Comparison of ENCODE assay signal across 1 cellular context in the genomic region with DNA sequence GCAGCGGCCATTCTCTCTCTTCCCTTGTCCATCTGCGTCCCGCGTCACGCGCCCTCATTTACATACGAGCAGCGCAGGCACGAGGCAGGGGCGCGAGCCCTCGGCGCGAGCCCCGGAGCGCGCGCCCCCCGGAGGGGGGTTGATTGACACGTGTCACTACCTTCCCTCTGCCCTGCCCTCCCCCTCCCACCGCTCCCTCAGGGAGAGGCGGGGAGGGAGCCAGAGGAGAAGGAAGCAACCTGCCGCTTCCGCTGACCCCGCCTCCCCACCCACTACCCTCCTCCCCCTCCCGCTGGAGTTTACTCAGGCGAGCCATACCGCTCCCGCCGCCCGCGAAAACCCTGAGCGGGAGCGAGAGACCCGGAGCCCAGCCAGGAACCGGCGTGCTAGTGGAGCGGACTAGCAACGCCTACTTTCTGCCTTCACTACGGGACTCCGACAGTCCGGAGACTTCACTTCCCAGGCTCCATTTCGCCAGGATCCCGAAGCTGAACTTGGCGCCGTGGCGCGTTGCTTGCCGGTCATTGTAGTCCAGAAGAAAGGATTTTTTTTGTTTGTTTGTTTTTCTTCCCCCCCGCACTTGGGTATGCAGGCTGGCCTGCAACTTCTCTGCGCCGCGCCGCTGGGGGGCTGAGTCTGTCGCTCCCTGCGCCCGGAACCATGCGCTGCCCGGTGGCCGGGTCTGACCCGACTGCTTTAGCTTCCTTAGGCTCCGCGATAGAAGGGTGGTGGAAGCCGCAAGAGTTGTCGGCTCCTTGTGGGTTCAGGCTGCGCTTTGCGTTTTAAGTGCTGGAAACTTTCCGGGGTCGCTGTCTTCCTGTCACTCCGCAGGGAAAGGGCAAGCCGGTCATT.
A peak's percentile ranks its signal among the peaks of the same experiment; 100 is the strongest.
TF ChIP-seq lines count a peak whose summit lies in the region.

A gene (minus strand): TSS at position 36 of the 852 bp plus-strand sequence. CDS start 4 bp downstream, at position 32.

TF ChIP-seq in HepG2, 621 proteins besides CTCF, POLR2A, EP300 and RAD21 (continued from another document and continues in another):
- TF ChIP-seq, protein P1, sequence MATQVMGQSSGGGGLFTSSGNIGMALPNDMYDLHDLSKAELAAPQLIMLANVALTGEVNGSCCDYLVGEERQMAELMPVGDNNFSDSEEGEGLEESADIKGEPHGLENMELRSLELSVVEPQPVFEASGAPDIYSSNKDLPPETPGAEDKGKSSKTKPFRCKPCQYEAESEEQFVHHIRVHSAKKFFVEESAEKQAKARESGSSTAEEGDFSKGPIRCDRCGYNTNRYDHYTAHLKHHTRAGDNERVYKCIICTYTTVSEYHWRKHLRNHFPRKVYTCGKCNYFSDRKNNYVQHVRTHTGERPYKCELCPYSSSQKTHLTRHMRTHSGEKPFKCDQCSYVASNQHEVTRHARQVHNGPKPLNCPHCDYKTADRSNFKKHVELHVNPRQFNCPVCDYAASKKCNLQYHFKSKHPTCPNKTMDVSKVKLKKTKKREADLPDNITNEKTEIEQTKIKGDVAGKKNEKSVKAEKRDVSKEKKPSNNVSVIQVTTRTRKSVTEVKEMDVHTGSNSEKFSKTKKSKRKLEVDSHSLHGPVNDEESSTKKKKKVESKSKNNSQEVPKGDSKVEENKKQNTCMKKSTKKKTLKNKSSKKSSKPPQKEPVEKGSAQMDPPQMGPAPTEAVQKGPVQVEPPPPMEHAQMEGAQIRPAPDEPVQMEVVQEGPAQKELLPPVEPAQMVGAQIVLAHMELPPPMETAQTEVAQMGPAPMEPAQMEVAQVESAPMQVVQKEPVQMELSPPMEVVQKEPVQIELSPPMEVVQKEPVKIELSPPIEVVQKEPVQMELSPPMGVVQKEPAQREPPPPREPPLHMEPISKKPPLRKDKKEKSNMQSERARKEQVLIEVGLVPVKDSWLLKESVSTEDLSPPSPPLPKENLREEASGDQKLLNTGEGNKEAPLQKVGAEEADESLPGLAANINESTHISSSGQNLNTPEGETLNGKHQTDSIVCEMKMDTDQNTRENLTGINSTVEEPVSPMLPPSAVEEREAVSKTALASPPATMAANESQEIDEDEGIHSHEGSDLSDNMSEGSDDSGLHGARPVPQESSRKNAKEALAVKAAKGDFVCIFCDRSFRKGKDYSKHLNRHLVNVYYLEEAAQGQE (IDR thresholded peaks at IDR 0.05; ENCODE audit: borderline replicate concordance in 1 of 2, low read depth in 1 of 2, low read length in 2 of 2), result peak in 1 of 2 experiments; percentile 32; a peak in 1 of 4 replicates
- TF ChIP-seq, protein P2, sequence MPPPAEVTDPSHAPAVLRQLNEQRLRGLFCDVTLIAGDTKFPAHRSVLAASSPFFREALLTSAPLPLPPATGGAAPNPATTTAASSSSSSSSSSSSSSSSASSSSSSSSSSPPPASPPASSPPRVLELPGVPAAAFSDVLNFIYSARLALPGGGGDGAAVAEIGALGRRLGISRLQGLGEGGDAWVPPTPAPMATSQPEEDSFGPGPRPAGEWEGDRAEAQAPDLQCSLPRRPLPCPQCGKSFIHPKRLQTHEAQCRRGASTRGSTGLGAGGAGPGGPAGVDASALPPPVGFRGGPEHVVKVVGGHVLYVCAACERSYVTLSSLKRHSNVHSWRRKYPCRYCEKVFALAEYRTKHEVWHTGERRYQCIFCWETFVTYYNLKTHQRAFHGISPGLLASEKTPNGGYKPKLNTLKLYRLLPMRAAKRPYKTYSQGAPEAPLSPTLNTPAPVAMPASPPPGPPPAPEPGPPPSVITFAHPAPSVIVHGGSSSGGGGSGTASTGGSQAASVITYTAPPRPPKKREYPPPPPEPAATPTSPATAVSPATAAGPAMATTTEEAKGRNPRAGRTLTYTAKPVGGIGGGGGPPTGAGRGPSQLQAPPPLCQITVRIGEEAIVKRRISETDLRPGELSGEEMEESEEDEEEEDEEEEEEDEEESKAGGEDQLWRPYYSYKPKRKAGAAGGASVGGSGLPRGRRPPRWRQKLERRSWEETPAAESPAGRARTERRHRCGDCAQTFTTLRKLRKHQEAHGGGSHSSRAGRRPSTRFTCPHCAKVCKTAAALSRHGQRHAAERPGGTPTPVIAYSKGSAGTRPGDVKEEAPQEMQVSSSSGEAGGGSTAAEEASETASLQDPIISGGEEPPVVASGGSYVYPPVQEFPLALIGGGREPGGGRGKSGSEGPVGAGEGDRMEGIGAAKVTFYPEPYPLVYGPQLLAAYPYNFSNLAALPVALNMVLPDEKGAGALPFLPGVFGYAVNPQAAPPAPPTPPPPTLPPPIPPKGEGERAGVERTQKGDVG (CRISPR knock-in tag; IDR thresholded peaks at IDR 0.05; ENCODE audit: borderline replicate concordance), result no peak
- TF ChIP-seq, protein P3, sequence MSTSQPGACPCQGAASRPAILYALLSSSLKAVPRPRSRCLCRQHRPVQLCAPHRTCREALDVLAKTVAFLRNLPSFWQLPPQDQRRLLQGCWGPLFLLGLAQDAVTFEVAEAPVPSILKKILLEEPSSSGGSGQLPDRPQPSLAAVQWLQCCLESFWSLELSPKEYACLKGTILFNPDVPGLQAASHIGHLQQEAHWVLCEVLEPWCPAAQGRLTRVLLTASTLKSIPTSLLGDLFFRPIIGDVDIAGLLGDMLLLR (CRISPR knock-in tag; IDR thresholded peaks at IDR 0.05), result no peak
- TF ChIP-seq ZNF790 (CRISPR knock-in tag; IDR thresholded peaks at IDR 0.05; ENCODE audit: borderline replicate concordance) (no peak), TOE1 (CRISPR knock-in tag; IDR thresholded peaks at IDR 0.05) (no peak), ZNF563 (CRISPR knock-in tag; IDR thresholded peaks at IDR 0.05) (peak; percentile 52; the same call in 1 of the 2 replicates), REPIN1 (CRISPR knock-in tag; IDR thresholded peaks at IDR 0.05; ENCODE audit: borderline replicate concordance, low read depth) (peak; percentile 90; the same call in 1 of the 2 replicates), ZNF614 (CRISPR knock-in tag; IDR thresholded peaks at IDR 0.05; ENCODE audit: borderline replicate concordance) (peak; percentile 39), RFX3 (CRISPR knock-in tag; IDR thresholded peaks at IDR 0.05) (no peak), ZEB1 (IDR thresholded peaks at IDR 0.05; ENCODE audit: insufficient replicate concordance, low read depth) (no peak), HMGA1 (CRISPR knock-in tag; conservative IDR thresholded peaks at IDR 0.05) (no peak), MXI1 (IDR thresholded peaks at IDR 0.05; ENCODE audit: borderline replicate concordance, low read depth, low read length) (peak; percentile 63; the same call in 1 of the 3 replicates), ZNF24 (IDR thresholded peaks at IDR 0.05) (no peak), ZNF121 (CRISPR knock-in tag; IDR thresholded peaks at IDR 0.05) (no peak), KAT2B (IDR thresholded peaks at IDR 0.05; ENCODE audit: borderline replicate concordance, low read depth, low read length) (no peak), ZFX (CRISPR knock-in tag; IDR thresholded peaks at IDR 0.05; ENCODE audit: low read depth) (peak; percentile 64), ZBTB8A (CRISPR knock-in tag; IDR thresholded peaks at IDR 0.05; ENCODE audit: borderline replicate concordance, low read depth) (no peak), ZNF713 (CRISPR knock-in tag; IDR thresholded peaks at IDR 0.05) (no peak), ZNF589 (CRISPR knock-in tag; conservative IDR thresholded peaks at IDR 0.05) (no peak), ZNF343 (CRISPR knock-in tag; IDR thresholded peaks at IDR 0.05) (0 out of 2 replicates have a peak, but pooled peaks have one; percentile 53), SAP130 (CRISPR knock-in tag; IDR thresholded peaks at IDR 0.05; ENCODE audit: low read depth) (peak; percentile 83), MYC (CRISPR knock-in tag; IDR thresholded peaks at IDR 0.05; ENCODE audit: borderline replicate concordance) (peak; percentile 75; the same call in 1 of the 2 replicates), ZIK1 (CRISPR knock-in tag; IDR thresholded peaks at IDR 0.05; ENCODE audit: borderline replicate concordance, low read depth) (no peak), ZNF230 (CRISPR knock-in tag; IDR thresholded peaks at IDR 0.05) (peak; percentile 67), TEAD2 (CRISPR knock-in tag; IDR thresholded peaks at IDR 0.05) (no peak), ZNF317 (CRISPR knock-in tag; IDR thresholded peaks at IDR 0.05) (no peak), RELA (CRISPR knock-in tag; IDR thresholded peaks at IDR 0.05) (no peak)
- TF ChIP-seq, protein P4, sequence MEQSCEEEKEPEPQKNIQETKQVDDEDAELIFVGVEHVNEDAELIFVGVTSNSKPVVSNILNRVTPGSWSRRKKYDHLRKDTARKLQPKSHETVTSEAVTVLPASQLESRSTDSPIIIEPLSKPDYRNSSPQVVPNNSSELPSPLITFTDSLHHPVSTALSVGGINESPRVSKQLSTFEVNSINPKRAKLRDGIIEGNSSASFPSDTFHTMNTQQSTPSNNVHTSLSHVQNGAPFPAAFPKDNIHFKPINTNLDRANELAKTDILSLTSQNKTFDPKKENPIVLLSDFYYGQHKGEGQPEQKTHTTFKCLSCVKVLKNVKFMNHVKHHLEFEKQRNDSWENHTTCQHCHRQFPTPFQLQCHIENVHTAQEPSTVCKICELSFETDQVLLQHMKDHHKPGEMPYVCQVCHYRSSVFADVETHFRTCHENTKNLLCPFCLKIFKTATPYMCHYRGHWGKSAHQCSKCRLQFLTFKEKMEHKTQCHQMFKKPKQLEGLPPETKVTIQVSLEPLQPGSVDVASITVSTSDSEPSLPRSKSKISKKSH (CRISPR knock-in tag; IDR thresholded peaks at IDR 0.05; ENCODE audit: borderline replicate concordance), result no peak
- TF ChIP-seq, protein P5, sequence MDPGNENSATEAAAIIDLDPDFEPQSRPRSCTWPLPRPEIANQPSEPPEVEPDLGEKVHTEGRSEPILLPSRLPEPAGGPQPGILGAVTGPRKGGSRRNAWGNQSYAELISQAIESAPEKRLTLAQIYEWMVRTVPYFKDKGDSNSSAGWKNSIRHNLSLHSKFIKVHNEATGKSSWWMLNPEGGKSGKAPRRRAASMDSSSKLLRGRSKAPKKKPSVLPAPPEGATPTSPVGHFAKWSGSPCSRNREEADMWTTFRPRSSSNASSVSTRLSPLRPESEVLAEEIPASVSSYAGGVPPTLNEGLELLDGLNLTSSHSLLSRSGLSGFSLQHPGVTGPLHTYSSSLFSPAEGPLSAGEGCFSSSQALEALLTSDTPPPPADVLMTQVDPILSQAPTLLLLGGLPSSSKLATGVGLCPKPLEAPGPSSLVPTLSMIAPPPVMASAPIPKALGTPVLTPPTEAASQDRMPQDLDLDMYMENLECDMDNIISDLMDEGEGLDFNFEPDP (CRISPR knock-in tag; conservative IDR thresholded peaks at IDR 0.05), result no peak
- TF ChIP-seq, protein P6, sequence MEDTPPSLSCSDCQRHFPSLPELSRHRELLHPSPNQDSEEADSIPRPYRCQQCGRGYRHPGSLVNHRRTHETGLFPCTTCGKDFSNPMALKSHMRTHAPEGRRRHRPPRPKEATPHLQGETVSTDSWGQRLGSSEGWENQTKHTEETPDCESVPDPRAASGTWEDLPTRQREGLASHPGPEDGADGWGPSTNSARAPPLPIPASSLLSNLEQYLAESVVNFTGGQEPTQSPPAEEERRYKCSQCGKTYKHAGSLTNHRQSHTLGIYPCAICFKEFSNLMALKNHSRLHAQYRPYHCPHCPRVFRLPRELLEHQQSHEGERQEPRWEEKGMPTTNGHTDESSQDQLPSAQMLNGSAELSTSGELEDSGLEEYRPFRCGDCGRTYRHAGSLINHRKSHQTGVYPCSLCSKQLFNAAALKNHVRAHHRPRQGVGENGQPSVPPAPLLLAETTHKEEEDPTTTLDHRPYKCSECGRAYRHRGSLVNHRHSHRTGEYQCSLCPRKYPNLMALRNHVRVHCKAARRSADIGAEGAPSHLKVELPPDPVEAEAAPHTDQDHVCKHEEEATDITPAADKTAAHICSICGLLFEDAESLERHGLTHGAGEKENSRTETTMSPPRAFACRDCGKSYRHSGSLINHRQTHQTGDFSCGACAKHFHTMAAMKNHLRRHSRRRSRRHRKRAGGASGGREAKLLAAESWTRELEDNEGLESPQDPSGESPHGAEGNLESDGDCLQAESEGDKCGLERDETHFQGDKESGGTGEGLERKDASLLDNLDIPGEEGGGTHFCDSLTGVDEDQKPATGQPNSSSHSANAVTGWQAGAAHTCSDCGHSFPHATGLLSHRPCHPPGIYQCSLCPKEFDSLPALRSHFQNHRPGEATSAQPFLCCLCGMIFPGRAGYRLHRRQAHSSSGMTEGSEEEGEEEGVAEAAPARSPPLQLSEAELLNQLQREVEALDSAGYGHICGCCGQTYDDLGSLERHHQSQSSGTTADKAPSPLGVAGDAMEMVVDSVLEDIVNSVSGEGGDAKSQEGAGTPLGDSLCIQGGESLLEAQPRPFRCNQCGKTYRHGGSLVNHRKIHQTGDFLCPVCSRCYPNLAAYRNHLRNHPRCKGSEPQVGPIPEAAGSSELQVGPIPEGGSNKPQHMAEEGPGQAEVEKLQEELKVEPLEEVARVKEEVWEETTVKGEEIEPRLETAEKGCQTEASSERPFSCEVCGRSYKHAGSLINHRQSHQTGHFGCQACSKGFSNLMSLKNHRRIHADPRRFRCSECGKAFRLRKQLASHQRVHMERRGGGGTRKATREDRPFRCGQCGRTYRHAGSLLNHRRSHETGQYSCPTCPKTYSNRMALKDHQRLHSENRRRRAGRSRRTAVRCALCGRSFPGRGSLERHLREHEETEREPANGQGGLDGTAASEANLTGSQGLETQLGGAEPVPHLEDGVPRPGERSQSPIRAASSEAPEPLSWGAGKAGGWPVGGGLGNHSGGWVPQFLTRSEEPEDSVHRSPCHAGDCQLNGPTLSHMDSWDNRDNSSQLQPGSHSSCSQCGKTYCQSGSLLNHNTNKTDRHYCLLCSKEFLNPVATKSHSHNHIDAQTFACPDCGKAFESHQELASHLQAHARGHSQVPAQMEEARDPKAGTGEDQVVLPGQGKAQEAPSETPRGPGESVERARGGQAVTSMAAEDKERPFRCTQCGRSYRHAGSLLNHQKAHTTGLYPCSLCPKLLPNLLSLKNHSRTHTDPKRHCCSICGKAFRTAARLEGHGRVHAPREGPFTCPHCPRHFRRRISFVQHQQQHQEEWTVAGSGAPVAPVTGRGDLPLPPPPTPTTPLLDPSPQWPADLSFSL (CRISPR knock-in tag; IDR thresholded peaks at IDR 0.05), result no peak
- TF ChIP-seq, protein P7, sequence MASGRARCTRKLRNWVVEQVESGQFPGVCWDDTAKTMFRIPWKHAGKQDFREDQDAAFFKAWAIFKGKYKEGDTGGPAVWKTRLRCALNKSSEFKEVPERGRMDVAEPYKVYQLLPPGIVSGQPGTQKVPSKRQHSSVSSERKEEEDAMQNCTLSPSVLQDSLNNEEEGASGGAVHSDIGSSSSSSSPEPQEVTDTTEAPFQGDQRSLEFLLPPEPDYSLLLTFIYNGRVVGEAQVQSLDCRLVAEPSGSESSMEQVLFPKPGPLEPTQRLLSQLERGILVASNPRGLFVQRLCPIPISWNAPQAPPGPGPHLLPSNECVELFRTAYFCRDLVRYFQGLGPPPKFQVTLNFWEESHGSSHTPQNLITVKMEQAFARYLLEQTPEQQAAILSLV (CRISPR knock-in tag; IDR thresholded peaks at IDR 0.05; ENCODE audit: borderline replicate concordance), result no peak
